15 cellular contexts compared by ENCODE assay signal in the genomic region with DNA sequence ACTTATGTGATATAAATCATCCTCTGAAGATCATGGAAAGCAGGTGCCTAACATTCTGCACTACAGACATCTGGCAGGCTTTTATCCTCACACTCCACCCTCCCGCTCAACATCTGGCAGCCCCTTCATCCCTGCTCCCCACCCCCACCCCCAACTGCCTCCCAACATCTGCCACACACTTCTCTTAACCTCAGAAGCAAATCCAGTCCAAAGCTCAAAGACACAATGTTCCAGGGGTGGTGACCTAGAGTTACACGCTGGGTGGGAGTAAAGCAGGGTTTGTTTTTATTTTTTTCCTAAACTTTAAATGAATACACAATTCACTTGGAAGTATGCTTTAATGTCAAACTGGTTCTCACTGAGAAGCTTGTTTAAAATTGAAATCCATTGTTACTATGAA.
DNase-seq lines count a peak whose midpoint lies in the region; FAIRE-seq and TF ChIP-seq lines count a peak whose summit lies in the region.
"Had no signal": no experiment of that assay in that cellular context is flagged by ENCODE, and none has a peak within 500 bp of the region (broad histone marks: within the 10 kb centered on the region; RNA-seq: fewer than 3 reads in every experiment).

No MANE protein-coding gene starts in this region.

- DNase-seq in NCI-H2171 (lab: John Stamatoyannopoulos, UW) (peak; percentile 13), NCI-H524 treated with DMSO at 0.1 percent for 48 hours (lab: John Stamatoyannopoulos, UW) (peak; percentile 33), A673 (ENCODE audit: low spot score) (no peak), H54 (ENCODE audit: insufficient read length, low spot score) (no peak), glomerular visceral epithelial cell (ENCODE audit: extremely low spot score) (no peak)
- DNase-seq: Caco-2; CD4-positive, CD25-positive, alpha-beta regulatory T cell; H9; Kasumi-1; NCI-H1694 treated with DMSO at 0.1 percent for 48 hours; OCI-M1; T-cell had no signal

- H3K9me3 ChIP-seq in esophagus (ENCODE audit: control insufficient read depth in 2 of 2, insufficient read depth in 1 of 2, low read depth in 1 of 2, low read length in 1 of 2) (no peaks in the 10 kb centered on the region), parathyroid adenoma (ENCODE audit: control insufficient read depth, low read length) (no peaks in the 10 kb centered on the region), A673 (ENCODE audit: low read depth, low read length, poor library complexity, severe bottlenecking) (no peaks in the 10 kb centered on the region)
- H3K9me3 ChIP-seq: Caco-2 had no signal

- no peak for FAIRE-seq in H54 (lab: Jason Lieb, UNC)

- no peak for TF ChIP-seq POLR2A in H54 (IDR thresholded peaks at IDR 0.05; ENCODE audit: low read depth, low read length)

- 48 to 66% methylated on average over 2 of the region's 2 CpGs for WGBS in esophagus, 2 donors

- H2AFZ ChIP-seq in parathyroid adenoma = peak overlapping the region; percentile 34

- H3K9ac ChIP-seq in parathyroid adenoma = no peak overlapping the region

- POLR2A ChIA-PET in A673 (lab: Charles Lee; ENCODE audit: low non-redundant PET) = no interaction called here

- H3K4me1 ChIP-seq in esophagus (ENCODE audit: control insufficient read depth in 2 of 2, insufficient read depth in 2 of 2, low read length in 1 of 2) (no peaks in the 10 kb centered on the region), parathyroid adenoma (peaks cover 13% of the 10 kb centered on the region), A673 (ENCODE audit: insufficient read depth, low read length, poor library complexity, severe bottlenecking) (peaks cover 2% of the 10 kb centered on the region)

- H3K36me3 ChIP-seq in esophagus (ENCODE audit: control insufficient read depth in 2 of 2, insufficient read depth in 2 of 2, low read length in 1 of 2) (no peaks in the 10 kb centered on the region), parathyroid adenoma (ENCODE audit: control insufficient read depth, insufficient read depth, low read length) (no peaks in the 10 kb centered on the region), A673 (ENCODE audit: insufficient read depth, low read length, poor library complexity, severe bottlenecking) (no peaks in the 10 kb centered on the region)

- no peaks in the 10 kb centered on the region for H3K79me2 ChIP-seq in parathyroid adenoma

- BruUV-seq in A673 (replicated peaks; lab: Mats Ljungman, UMichigan) = no TSS peak

- no peak for TF ChIP-seq CTCF in parathyroid adenoma (IDR thresholded peaks at IDR 0.05)
- no peak for TF ChIP-seq CTCF in A673 (conservative IDR thresholded peaks at IDR 0.05; ENCODE audit: low read depth, low read length)

- CTCF ChIA-PET in A673 (lab: Charles Lee) = no interaction called here

- H3K4me3 ChIP-seq in esophagus (ENCODE audit: low read depth in 1 of 2, low read length in 2 of 2) (no peak overlapping the region), parathyroid adenoma (ENCODE audit: low read depth, low read length) (no peak overlapping the region), A673 (ENCODE audit: low read depth, low read length, poor library complexity, severe bottlenecking) (no peak overlapping the region)

- no peak overlapping the region for H3K4me2 ChIP-seq in parathyroid adenoma (ENCODE audit: low read length)

- intact Hi-C loops in A673 (cut with micrococcal nuclease; ENCODE audit: unreplicated experiment) = no loop called here

- H3K27me3 ChIP-seq in esophagus (ENCODE audit: control insufficient read depth in 1 of 2, insufficient read depth in 2 of 2, low read length in 2 of 2) = no peaks in the 10 kb centered on the region
- no peaks in the 10 kb centered on the region for H3K27me3 ChIP-seq in parathyroid adenoma (ENCODE audit: control insufficient read depth, insufficient read depth, low read length)
- H3K27me3 ChIP-seq in A673 (replicated peaks; ENCODE audit: insufficient read depth, low read depth, low read length, poor library complexity) = no peaks in the 10 kb centered on the region

- H3K27ac ChIP-seq in esophagus (ENCODE audit: low read depth in 2 of 2, low read length in 1 of 2) (peak overlapping the region; percentile 71 to 77), parathyroid adenoma (no peak overlapping the region), A673 (ENCODE audit: low read depth, low read length, poor library complexity, severe bottlenecking) (no peak overlapping the region)
- H3K27ac ChIP-seq: RWPE1 had no signal

Comparison
In these comparisons a context has a peak if more than half of its experiments do, and no peak if none do; other contexts are left out.
1. DNase-seq: peak in NCI-H2171 (single experiment) and NCI-H524 treated with DMSO at 0.1 percent for 48 hours (single experiment); none in A673 (single experiment), H54 (single experiment) and glomerular visceral epithelial cell (single experiment).
2. H3K27ac ChIP-seq: peak in esophagus (2 of 2); none in parathyroid adenoma (single experiment) and A673 (single experiment).